Comparison of ENCODE assay signal across 16 cellular contexts in the genomic region with DNA sequence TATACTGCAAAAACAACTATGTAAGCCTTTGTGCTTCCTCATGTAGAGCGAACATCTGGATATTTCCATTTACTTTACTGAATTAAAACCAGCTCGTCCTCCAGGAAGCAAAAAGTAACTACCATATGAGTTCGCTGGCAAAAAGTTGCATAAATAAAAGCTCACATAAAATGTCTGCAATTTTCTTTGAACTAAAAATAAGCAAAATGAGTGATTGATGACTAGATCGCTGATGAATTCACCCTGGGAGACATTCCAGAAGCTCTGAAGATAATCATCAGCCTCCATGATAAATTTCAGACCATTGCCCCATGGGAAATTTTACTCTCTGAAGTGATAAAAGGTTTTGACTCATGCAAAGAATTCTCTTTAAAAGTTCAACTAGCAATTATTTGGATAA.
A peak's percentile ranks its signal among the peaks of the same experiment; 100 is the strongest.
DNase-seq lines count a peak whose midpoint lies in the region; ATAC-seq, FAIRE-seq and TF ChIP-seq lines count a peak whose summit lies in the region.
"Had no signal": no experiment of that assay in that cellular context is flagged by ENCODE, and none has a peak within 500 bp of the region (broad histone marks: within the 10 kb centered on the region; RNA-seq: fewer than 3 reads in every experiment).

No MANE protein-coding gene starts in this region.

- POLR2A ChIA-PET in A673 (lab: Charles Lee; ENCODE audit: low non-redundant PET), result no interaction called here
- POLR2A ChIA-PET in K562 (lab: Yijun Ruan, JAX), result no interaction called here

- FAIRE-seq in K562 (lab: Jason Lieb, UNC), result no peak
- FAIRE-seq in keratinocyte (lab: Jason Lieb, UNC), result peak; percentile 58

- TF ChIP-seq POLR2A in K562 (conservative IDR thresholded peaks at IDR 0.05), result no peak

- TF ChIP-seq RAD21 in K562 (CRISPR knock-in tag; conservative IDR thresholded peaks at IDR 0.05 in 1 of 2, IDR thresholded peaks at IDR 0.05 in 1 of 2), result no peak

- DNase-seq in A673 (ENCODE audit: low spot score), result peak; percentile 14
- peak; percentile 66 for DNase-seq in HS-27A (ENCODE audit: low read depth)
- no peak for DNase-seq in K562 (ENCODE audit: extremely low read depth in 1 of 4, low spot score in 3 of 4)
- no peak for DNase-seq in keratinocyte (ENCODE audit: low read depth, low spot score)
- no peak for DNase-seq in NCI-H82 (lab: John Stamatoyannopoulos, UW)
- no peak for DNase-seq in islet precursor cell
- DNase-seq: activated CD4-positive, alpha-beta memory T cell treated with anti-CD3 and anti-CD28 coated beads for 36 hours; activated effector memory CD4-positive, alpha-beta T cell treated with anti-CD3 and anti-CD28 coated beads, Interleukin-2, amount 50 U/mL, for 16 hours; foreskin melanocyte; GDM1; left cardiac atrium; OCI-M1; stimulated activated CD4-positive, alpha-beta T cell treated with anti-CD3 and anti-CD28 coated beads, Interleukin-12 subunit alpha, Interleukin-12 subunit beta, amount 100 ng/mL, for 4 hours; T-helper 17 cell had no signal

- H4K20me1 ChIP-seq in K562 (replicated peaks; ENCODE audit: control insufficient read depth, insufficient read depth, low read length), result no peaks in the 10 kb centered on the region
- no peaks in the 10 kb centered on the region for H4K20me1 ChIP-seq in keratinocyte (ENCODE audit: control insufficient read depth, extremely low read depth, insufficient read depth, low read length)

- in situ Hi-C loops in K562 (cut with MboI), result no loop called here

- H3K27ac ChIP-seq in A673 (ENCODE audit: low read depth, low read length, poor library complexity, severe bottlenecking) (no peak overlapping the region), K562 (ENCODE audit: extremely low read depth, low read depth, low read length) (no peak overlapping the region), keratinocyte (ENCODE audit: control insufficient read depth, insufficient read depth, low read length) (no peak overlapping the region)

- H3K4me3 ChIP-seq in A673 (ENCODE audit: low read depth, low read length, poor library complexity, severe bottlenecking) (no peak overlapping the region), K562 (no peak overlapping the region), keratinocyte (ENCODE audit: control insufficient read depth in 2 of 3, extremely low read depth in 1 of 3, insufficient read depth in 2 of 3, low read depth in 1 of 3, low read length in 3 of 3) (no peak overlapping the region)

- no peaks in the 10 kb centered on the region for H3K4me1 ChIP-seq in A673 (ENCODE audit: insufficient read depth, low read length, poor library complexity, severe bottlenecking)
- H3K4me1 ChIP-seq in K562 (replicated peaks in 1 of 2; ENCODE audit: control insufficient read depth in 2 of 2, insufficient read depth in 2 of 2, low read length in 2 of 2), result no peaks in the 10 kb centered on the region
- H3K4me1 ChIP-seq in keratinocyte (ENCODE audit: control insufficient read depth, extremely low read depth, insufficient read depth, low read length), result peaks cover 17% of the 10 kb centered on the region

- WGBS in K562 (ENCODE audit: insufficient coverage, low coverage, missing lambda C conversion rate), result 0% methylated on average over 4 of the region's 4 CpGs

- H3K9me1 ChIP-seq in K562 (ENCODE audit: control insufficient read depth, insufficient read depth, low read length) (no peaks in the 10 kb centered on the region), keratinocyte (ENCODE audit: control insufficient read depth, extremely low read depth, insufficient read depth, low read length) (no peaks in the 10 kb centered on the region)

- no peak for ATAC-seq in K562
- ATAC-seq in HG03565 (IDR thresholded peaks at IDR 0.05; ENCODE audit: unreplicated experiment), result no peak
- ATAC-seq in HG02884 (IDR thresholded peaks at IDR 0.05; ENCODE audit: unreplicated experiment), result no peak
- ATAC-seq: T-helper 17 cell had no signal

- H3K27me3 ChIP-seq in A673 (replicated peaks; ENCODE audit: insufficient read depth, low read depth, low read length, poor library complexity), result peaks cover 5% of the 10 kb centered on the region
- H3K27me3 ChIP-seq in K562 (ENCODE audit: control insufficient read depth in 2 of 2, insufficient read depth in 2 of 2, low read length in 2 of 2), result no peaks in the 10 kb centered on the region
- H3K27me3 ChIP-seq in keratinocyte (ENCODE audit: control insufficient read depth, extremely low read depth, insufficient read depth, low read length), result no peaks in the 10 kb centered on the region

- H3K79me2 ChIP-seq in K562 (ENCODE audit: control insufficient read depth, insufficient read depth, low read length) (no peaks in the 10 kb centered on the region), keratinocyte (ENCODE audit: control insufficient read depth, insufficient read depth, low read length) (no peaks in the 10 kb centered on the region)

- dilution Hi-C loops in keratinocyte (cut with MboI; ENCODE audit: extremely low pct_ligation_motif_present, low sequenced_read_pairs), result no loop called here

- H3K4me2 ChIP-seq in K562 (ENCODE audit: insufficient read depth, low read length), result no peak overlapping the region
- H3K4me2 ChIP-seq in keratinocyte (ENCODE audit: control insufficient read depth, extremely low read depth, insufficient read depth, low read depth, low read length), result peak overlapping the region; percentile 45

- intact Hi-C loops in A673 (cut with micrococcal nuclease; ENCODE audit: unreplicated experiment) (no loop called here), K562 (cut with micrococcal nuclease) (no loop called here)

- H2AFZ ChIP-seq in K562 (ENCODE audit: low read depth, low read length), result no peak overlapping the region
- peak overlapping the region; percentile 0 for H2AFZ ChIP-seq in keratinocyte (ENCODE audit: control insufficient read depth, low read length)

- no TSS peak for BruUV-seq in A673 (replicated peaks; lab: Mats Ljungman, UMichigan)
- BruUV-seq in K562 (replicated peaks; lab: Mats Ljungman, UMichigan), result no TSS peak

- H3K9me3 ChIP-seq in A673 (ENCODE audit: low read depth, low read length, poor library complexity, severe bottlenecking), result no peaks in the 10 kb centered on the region
- H3K9me3 ChIP-seq in K562 (replicated peaks; ENCODE audit: control insufficient read depth, insufficient read depth, low read depth, low read length), result no peaks in the 10 kb centered on the region
- no peaks in the 10 kb centered on the region for H3K9me3 ChIP-seq in keratinocyte (ENCODE audit: control insufficient read depth, low read depth, low read length)

- TF ChIP-seq CTCF in A673 (conservative IDR thresholded peaks at IDR 0.05; ENCODE audit: low read depth, low read length) (no peak), K562 (IDR thresholded peaks at IDR 0.05 in 2 of 3, conservative IDR thresholded peaks at IDR 0.05 in 1 of 3; ENCODE audit: insufficient read depth in 2 of 3, low read depth in 1 of 3, low read length in 3 of 3) (no peak), keratinocyte (optimal IDR thresholded peaks at IDR 0.05 in 1 of 3, IDR thresholded peaks at IDR 0.05 in 1 of 3, conservative IDR thresholded peaks at IDR 0.05 in 1 of 3; ENCODE audit: extremely low read depth in 1 of 3, insufficient read depth in 2 of 3, low read length in 3 of 3) (no peak)

- no peak for TF ChIP-seq EP300 in K562 (IDR thresholded peaks at IDR 0.05; ENCODE audit: low read length)

- H3K36me3 ChIP-seq in A673 (ENCODE audit: insufficient read depth, low read length, poor library complexity, severe bottlenecking), result no peaks in the 10 kb centered on the region
- H3K36me3 ChIP-seq in K562 (ENCODE audit: control insufficient read depth, insufficient read depth, low read length), result no peaks in the 10 kb centered on the region
- no peaks in the 10 kb centered on the region for H3K36me3 ChIP-seq in keratinocyte (ENCODE audit: control insufficient read depth in 2 of 2, extremely low read depth in 1 of 2, insufficient read depth in 2 of 2, low read length in 2 of 2)

- CTCF ChIA-PET in A673 (lab: Charles Lee), result interaction anchor here (0.6 kb wide), 1 partner anchor 141 kb away, joined by 3 read pairs; no protein-coding TSS in a partner anchor
- CTCF ChIA-PET in K562 (lab: Yijun Ruan, JAX; ENCODE audit: low intra/inter-chr PET ratio), result no interaction called here

- H3K9ac ChIP-seq in K562 (ENCODE audit: insufficient read depth in 1 of 2, low read depth in 2 of 2, low read length in 2 of 2) (no peak overlapping the region), keratinocyte (ENCODE audit: control insufficient read depth, extremely low read depth, insufficient read depth, low read length) (no peak overlapping the region)

TF ChIP-seq in K562, 482 proteins besides CTCF, POLR2A, EP300 and RAD21:
- TF ChIP-seq SAFB (IDR thresholded peaks at IDR 0.05; ENCODE audit: borderline replicate concordance, low read depth, low read length), result no peak
- TF ChIP-seq, protein P1, sequence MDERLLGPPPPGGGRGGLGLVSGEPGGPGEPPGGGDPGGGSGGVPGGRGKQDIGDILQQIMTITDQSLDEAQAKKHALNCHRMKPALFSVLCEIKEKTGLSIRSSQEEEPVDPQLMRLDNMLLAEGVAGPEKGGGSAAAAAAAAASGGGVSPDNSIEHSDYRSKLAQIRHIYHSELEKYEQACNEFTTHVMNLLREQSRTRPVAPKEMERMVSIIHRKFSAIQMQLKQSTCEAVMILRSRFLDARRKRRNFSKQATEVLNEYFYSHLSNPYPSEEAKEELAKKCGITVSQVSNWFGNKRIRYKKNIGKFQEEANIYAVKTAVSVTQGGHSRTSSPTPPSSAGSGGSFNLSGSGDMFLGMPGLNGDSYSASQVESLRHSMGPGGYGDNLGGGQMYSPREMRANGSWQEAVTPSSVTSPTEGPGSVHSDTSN (CRISPR knock-in tag; IDR thresholded peaks at IDR 0.05; ENCODE audit: low read depth), result no peak
- TF ChIP-seq, protein P1 (tag; conservative IDR thresholded peaks at IDR 0.05; ENCODE audit: low read depth), result peak; percentile 42

Comparison
In these comparisons a context has a peak if more than half of its experiments do, and no peak if none do; other contexts are left out.
1. DNase-seq: peak in A673 (single experiment) and HS-27A (single experiment); none in K562 (0 of 4), keratinocyte (single experiment), NCI-H82 (single experiment) and islet precursor cell (single experiment).